ENCODE assay signal across 2 cellular contexts in genomic region chr2:46702537-46702936, GRCh38.
TF ChIP-seq lines count a peak whose summit lies in the region.

No MANE protein-coding gene starts in this region.

TF ChIP-seq in IMR-90, 13 proteins besides CTCF, POLR2A, EP300 and RAD21:
- TF ChIP-seq NFE2L2 (IDR thresholded peaks at IDR 0.05; ENCODE audit: low read depth, low read length): no peak
- TF ChIP-seq MAFK (IDR thresholded peaks at IDR 0.05; ENCODE audit: low read depth, low read length): no peak
- TF ChIP-seq MAZ (IDR thresholded peaks at IDR 0.05; ENCODE audit: borderline replicate concordance, low read depth, low read length): no peak
- no peak for TF ChIP-seq FOS (IDR thresholded peaks at IDR 0.05; ENCODE audit: low read depth, low read length)
- TF ChIP-seq BHLHE40 (IDR thresholded peaks at IDR 0.05; ENCODE audit: low read depth, low read length): no peak

TF ChIP-seq in GM12878, 131 proteins besides CTCF, POLR2A, EP300 and RAD21:
- TF ChIP-seq CHD1 (IDR thresholded peaks at IDR 0.05; ENCODE audit: low read depth, low read length): no peak
- TF ChIP-seq SUPT20H (IDR thresholded peaks at IDR 0.05; ENCODE audit: borderline replicate concordance, control insufficient read depth, low read depth, low read length): no peak
- TF ChIP-seq HDAC6 (IDR thresholded peaks at IDR 0.05; ENCODE audit: unreplicated experiment): no peak
- TF ChIP-seq ZNF687 (IDR thresholded peaks at IDR 0.05): no peak
- no peak for TF ChIP-seq MAX (IDR thresholded peaks at IDR 0.05; ENCODE audit: low read depth, low read length)
- no peak for TF ChIP-seq PAX5 (IDR thresholded peaks at IDR 0.05; ENCODE audit: borderline replicate concordance, low read depth, low read length)
- no peak for TF ChIP-seq SRF (IDR thresholded peaks at IDR 0.05; ENCODE audit: low read depth in 2 of 2, low read length in 2 of 2)
- no peak for TF ChIP-seq ASH2L (IDR thresholded peaks at IDR 0.05; ENCODE audit: borderline replicate concordance, low read depth)
- TF ChIP-seq CBX3 (IDR thresholded peaks at IDR 0.05; ENCODE audit: borderline replicate concordance, low read depth): no peak
- TF ChIP-seq POU2F2 (IDR thresholded peaks at IDR 0.05; ENCODE audit: borderline replicate concordance, low read depth, low read length): no peak
- no peak for TF ChIP-seq MTA3 (IDR thresholded peaks at IDR 0.05; ENCODE audit: borderline replicate concordance, low read length)
- no peak for TF ChIP-seq IKZF1 (conservative IDR thresholded peaks at IDR 0.05)
